ENCODE assay signal across 25 cellular contexts in the genomic region with DNA sequence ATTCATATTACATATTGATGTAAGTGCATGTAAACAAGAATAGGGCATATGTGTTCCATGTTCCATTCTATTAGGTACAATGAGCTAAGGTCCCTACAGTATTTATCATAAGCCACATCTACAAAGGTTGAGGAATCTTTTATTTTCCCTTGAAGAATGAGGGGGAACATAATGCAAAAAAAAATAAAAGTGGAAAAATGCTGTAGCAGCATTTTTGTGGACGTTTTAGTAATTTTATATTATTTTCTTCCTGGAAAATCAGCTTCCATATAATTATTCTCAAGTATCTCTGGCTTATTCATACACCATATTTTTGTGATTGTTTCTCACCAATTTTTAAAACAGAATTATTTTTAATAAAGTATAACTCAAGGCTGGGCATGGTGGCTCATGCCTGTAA.
"Had no signal": no experiment of that assay in that cellular context is flagged by ENCODE, and none has a peak within 500 bp of the region (broad histone marks: within the 10 kb centered on the region; RNA-seq: fewer than 3 reads in every experiment).

No MANE protein-coding gene starts in this region.

- H3K9me3 ChIP-seq: colonic mucosa, esophagus squamous epithelium, gastrocnemius medialis, heart right ventricle, left lung, lower lobe of right lung, mucosa of descending colon had no signal

- H3K36me3 Mint-ChIP-seq: mesothelial cell of epicardium, naive B cell had no signal

- H3K27me3 ChIP-seq: colonic mucosa, esophagus squamous epithelium, gastrocnemius medialis, heart right ventricle, left lung had no signal

- FAIRE-seq: endometrium, keratinocyte had no signal

- H3K27ac Mint-ChIP-seq: dendritic cell treated with granulocyte-macrophage colony-stimulating factor and Interleukin-4, amounts not matched to agents 40 ng/mL and 50 ng/mL, for 4 days; endodermal cell; mesothelial cell of epicardium; naive B cell had no signal

- H3K27me3 Mint-ChIP-seq: dendritic cell treated with granulocyte-macrophage colony-stimulating factor and Interleukin-4, amounts not matched to agents 40 ng/mL and 50 ng/mL, for 4 days; effector memory CD8-positive, alpha-beta T cell; naive B cell had no signal

- H3K36me3 ChIP-seq: colonic mucosa, esophagus squamous epithelium, gastrocnemius medialis, heart right ventricle, left lung, lower lobe of right lung had no signal

- H3K4me3 Mint-ChIP-seq: dendritic cell treated with granulocyte-macrophage colony-stimulating factor and Interleukin-4, amounts not matched to agents 40 ng/mL and 50 ng/mL, for 4 days; effector memory CD8-positive, alpha-beta T cell; endodermal cell; mesothelial cell of epicardium; naive B cell had no signal

- H3K9me3 Mint-ChIP-seq: dendritic cell treated with granulocyte-macrophage colony-stimulating factor and Interleukin-4, amounts not matched to agents 40 ng/mL and 50 ng/mL, for 4 days; effector memory CD8-positive, alpha-beta T cell; endodermal cell; mesothelial cell of epicardium; naive B cell had no signal

- H3K4me3 ChIP-seq: colonic mucosa, esophagus squamous epithelium, gastrocnemius medialis, heart right ventricle, left lung, lower lobe of right lung, mucosa of descending colon had no signal

- ATAC-seq: effector memory CD8-positive, alpha-beta T cell; esophagus mucosa; gastrocnemius medialis; heart right ventricle; left cardiac atrium; left lung; left ventricle myocardium superior; lower lobe of right lung; mucosa of descending colon had no signal

- H3K27ac ChIP-seq: colonic mucosa, epithelial cell of prostate, esophagus squamous epithelium, heart right ventricle, left lung, lower lobe of right lung had no signal

- DNase-seq: colonic mucosa; cortex of kidney; effector CD8-positive, alpha-beta T cell; effector memory CD8-positive, alpha-beta T cell; endodermal cell; erythroblast; esophagus squamous epithelium; foreskin fibroblast; foreskin melanocyte; gastrocnemius medialis; heart right ventricle; hippocampal formation; left cardiac atrium; left lung; left ventricle myocardium superior; lower lobe of right lung; mesenchymal stem cell; mucosa of descending colon; naive B cell had no signal
